10 cellular contexts compared by ENCODE assay signal in genomic region chr16:73713817-73714495, GRCh38.
DNase-seq lines count a peak whose midpoint lies in the region; ATAC-seq, FAIRE-seq and TF ChIP-seq lines count a peak whose summit lies in the region.
"Had no signal": no experiment of that assay in that cellular context is flagged by ENCODE, and none has a peak within 500 bp of the region (broad histone marks: within the 10 kb centered on the region; RNA-seq: fewer than 3 reads in every experiment).

No MANE protein-coding gene starts in this region.

- no peak overlapping the region for H3K4me3 ChIP-seq in bronchial epithelial cell (ENCODE audit: low read depth, low read length)
- no peak overlapping the region for H3K4me3 ChIP-seq in neuron (ENCODE audit: low read length)
- H3K4me3 ChIP-seq: lung, stomach had no signal

- no peaks in the 10 kb centered on the region for H3K27me3 Mint-ChIP-seq in activated T-helper 17 cell treated with anti-CD3 and anti-CD28 coated beads, Interleukin-2, amount 50 U/mL, for 72 hours
- H3K27me3 Mint-ChIP-seq in stimulated activated memory B cell treated with anti-CD40 and anti-IgM and Interleukin-4, amounts not matched to agents 10 μg/mL and 1 μg/mL and 100 μg/mL, for 72 hours = no peaks in the 10 kb centered on the region

- no peaks in the 10 kb centered on the region for H3K27me3 ChIP-seq in bronchial epithelial cell (ENCODE audit: control insufficient read depth, insufficient read depth, low read length)
- H3K27me3 ChIP-seq in neuron (ENCODE audit: insufficient read depth, low read length) = no peaks in the 10 kb centered on the region
- H3K27me3 ChIP-seq: stomach had no signal

- H3K36me3 ChIP-seq in bronchial epithelial cell (ENCODE audit: control insufficient read depth, insufficient read depth, low read length) (no peaks in the 10 kb centered on the region), neuron (ENCODE audit: insufficient read depth, low read length) (no peaks in the 10 kb centered on the region)
- H3K36me3 ChIP-seq: stomach had no signal

- H3K36me3 Mint-ChIP-seq in activated T-helper 17 cell treated with anti-CD3 and anti-CD28 coated beads, Interleukin-2, amount 50 U/mL, for 72 hours (ENCODE audit: low read depth) = no peaks in the 10 kb centered on the region
- no peaks in the 10 kb centered on the region for H3K36me3 Mint-ChIP-seq in stimulated activated memory B cell treated with anti-CD40 and anti-IgM and Interleukin-4, amounts not matched to agents 10 μg/mL and 1 μg/mL and 100 μg/mL, for 72 hours

- H2AFZ ChIP-seq in neuron (ENCODE audit: low read depth, low read length) = peak overlapping the region; percentile 26

- peaks cover 7% of the 10 kb centered on the region for H3K9me3 Mint-ChIP-seq in activated T-helper 17 cell treated with anti-CD3 and anti-CD28 coated beads, Interleukin-2, amount 50 U/mL, for 72 hours
- peaks cover 2% of the 10 kb centered on the region for H3K9me3 Mint-ChIP-seq in stimulated activated memory B cell treated with anti-CD40 and anti-IgM and Interleukin-4, amounts not matched to agents 10 μg/mL and 1 μg/mL and 100 μg/mL, for 72 hours

- no peaks in the 10 kb centered on the region for H3K4me1 Mint-ChIP-seq in activated T-helper 17 cell treated with anti-CD3 and anti-CD28 coated beads, Interleukin-2, amount 50 U/mL, for 72 hours
- H3K4me1 Mint-ChIP-seq in stimulated activated memory B cell treated with anti-CD40 and anti-IgM and Interleukin-4, amounts not matched to agents 10 μg/mL and 1 μg/mL and 100 μg/mL, for 72 hours = no peaks in the 10 kb centered on the region

- TF ChIP-seq CTCF in LNCAP (IDR thresholded peaks at IDR 0.05) (peak; percentile 70), bronchial epithelial cell (IDR thresholded peaks at IDR 0.05; ENCODE audit: insufficient read depth, low read length, severe bottlenecking) (peak; percentile 61)

- FAIRE-seq in bronchial epithelial cell (lab: Jason Lieb, UNC) = no peak

- DNase-seq in DMS 273 treated with DMSO at 0.1 percent for 48 hours (lab: John Stamatoyannopoulos, UW) = peak; percentile 2
- DNase-seq in bronchial epithelial cell (ENCODE audit: low read depth) = peak; percentile 20
- no peak for DNase-seq in epidermal melanocyte (ENCODE audit: insufficient read length, low spot score)
- DNase-seq: stomach had no signal

- H3K4me1 ChIP-seq in neuron (ENCODE audit: insufficient read depth, low read length) = peaks cover 31% of the 10 kb centered on the region

- no peak overlapping the region for H3K27ac Mint-ChIP-seq in activated T-helper 17 cell treated with anti-CD3 and anti-CD28 coated beads, Interleukin-2, amount 50 U/mL, for 72 hours
- H3K27ac Mint-ChIP-seq in stimulated activated memory B cell treated with anti-CD40 and anti-IgM and Interleukin-4, amounts not matched to agents 10 μg/mL and 1 μg/mL and 100 μg/mL, for 72 hours = no peak overlapping the region

- no peak overlapping the region for H3K4me3 Mint-ChIP-seq in activated T-helper 17 cell treated with anti-CD3 and anti-CD28 coated beads, Interleukin-2, amount 50 U/mL, for 72 hours
- H3K4me3 Mint-ChIP-seq in stimulated activated memory B cell treated with anti-CD40 and anti-IgM and Interleukin-4, amounts not matched to agents 10 μg/mL and 1 μg/mL and 100 μg/mL, for 72 hours = no peak overlapping the region

- H3K9me3 ChIP-seq in neuron (ENCODE audit: low read length) = no peaks in the 10 kb centered on the region
- H3K9me3 ChIP-seq: stomach had no signal

- ATAC-seq in activated T-helper 17 cell treated with anti-CD3 and anti-CD28 coated beads, Interleukin-2, amount 50 U/mL, for 72 hours (replicated peaks) = no peak
- ATAC-seq in stimulated activated memory B cell treated with anti-CD40 and anti-IgM and Interleukin-4, amounts not matched to agents 10 μg/mL and 1 μg/mL and 100 μg/mL, for 72 hours = no peak
- ATAC-seq in GM18498 (IDR thresholded peaks at IDR 0.05; ENCODE audit: unreplicated experiment) = no peak
